8 cellular contexts compared by ENCODE assay signal in the genomic region with DNA sequence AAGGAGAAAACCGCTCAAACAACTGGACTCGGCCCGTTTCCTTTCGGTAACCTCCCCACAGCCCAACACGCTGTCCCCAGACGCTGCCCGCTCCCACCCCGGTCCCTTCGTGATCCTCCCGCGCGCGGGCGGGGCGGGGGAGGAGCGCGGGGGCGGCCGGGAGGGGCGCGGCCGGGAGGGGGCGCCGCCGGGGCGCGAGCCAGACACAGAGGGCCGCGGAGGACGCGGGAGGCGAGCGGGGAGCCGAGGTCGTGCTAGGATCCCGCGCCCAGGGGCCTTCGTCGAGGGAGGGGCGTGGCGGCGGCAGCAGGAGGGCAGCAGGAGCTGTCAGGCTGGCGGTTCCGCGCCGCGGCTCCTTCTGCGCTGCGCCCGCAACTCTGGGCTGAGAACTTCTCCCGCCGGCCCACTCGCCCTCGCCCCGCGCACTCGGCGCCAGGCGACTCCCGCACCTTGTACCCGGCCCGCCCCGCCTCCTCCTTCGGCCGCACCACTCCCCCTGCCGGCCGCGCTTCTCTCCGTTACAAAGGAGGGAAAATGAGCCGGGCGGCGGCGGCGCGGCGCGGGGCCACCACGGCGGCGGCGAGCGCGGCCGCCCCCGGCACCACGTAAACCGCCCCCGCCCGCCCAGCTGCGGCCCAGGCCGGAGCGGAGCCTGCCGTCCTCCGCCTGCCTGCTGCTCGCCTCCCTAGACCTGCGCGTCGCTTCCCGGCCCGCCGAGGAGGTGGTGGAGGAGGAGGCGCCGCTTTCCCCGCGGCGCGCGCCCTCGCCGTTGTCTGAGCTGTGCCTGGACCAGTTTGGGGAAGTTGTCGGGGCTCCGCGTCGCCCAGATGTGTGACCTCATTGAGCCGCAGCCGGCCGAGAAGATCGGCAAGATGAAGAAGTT. TPM values are rescaled to one million over a fixed set of nuclear protein-coding genes. Genes with fewer than 3 reads are reported as not detected.
A peak's percentile ranks its signal among the peaks of the same experiment; 100 is the strongest.
DNase-seq lines count a peak whose midpoint lies in the region; ATAC-seq and TF ChIP-seq lines count a peak whose summit lies in the region.

TSS of gene CDK14 (plus strand) at position 521 of the 883 bp plus-strand sequence. CDS start at position 828, 307 bp downstream.

- intact Hi-C loops in sigmoid colon (cut with DNase I), result loop anchor here (10.0 kb wide), 2 partner anchors 141 to 439 kb away; no protein-coding TSS in a partner anchor

- WGBS in sigmoid colon, 2 donors, result 1% methylated on average over 118 of the region's 118 CpGs

- H4K20me1 ChIP-seq in GM23338 (replicated peaks; ENCODE audit: insufficient read depth), result no peaks in the 10 kb centered on the region
- H4K20me1 ChIP-seq in KMS-11 (ENCODE audit: insufficient read depth), result no peaks in the 10 kb centered on the region

- H3K36me3 ChIP-seq in GM23338 (ENCODE audit: insufficient read depth) (no peaks in the 10 kb centered on the region), KMS-11 (ENCODE audit: insufficient read depth) (no peaks in the 10 kb centered on the region), SJSA1 (peaks cover 6% of the 10 kb centered on the region), sigmoid colon (no peaks in the 10 kb centered on the region)

- H3K27ac ChIP-seq in GM23338 (ENCODE audit: low read depth) (peak within 1 kb of the TSS; percentile 80), KMS-11 (no peak within 1 kb of the TSS), SJSA1 (peak within 1 kb of the TSS; percentile 76), sigmoid colon (peak within 1 kb of the TSS; percentile 79 to 86 (median 85))

- H3K36me3 Mint-ChIP-seq in GM23338 (ENCODE audit: low read depth) (no peaks in the 10 kb centered on the region; the same call in 1 of the 3 replicates), brain (no peaks in the 10 kb centered on the region)

- H3K27me3 Mint-ChIP-seq in GM23338 (ENCODE audit: insufficient read depth, low read depth, poor library complexity) (peaks cover 12% of the 10 kb centered on the region), brain (peaks cover 10% of the 10 kb centered on the region)

- peak within 1 kb of the TSS; percentile 61 for H2AFZ ChIP-seq in GM23338
- H2AFZ ChIP-seq in KMS-11 (ENCODE audit: low read depth), result peak within 1 kb of the TSS; percentile 98

- H3K4me1 ChIP-seq in GM23338 (ENCODE audit: insufficient read depth) (peaks cover 30% of the 10 kb centered on the region), KMS-11 (ENCODE audit: low read depth, poor library complexity, severe bottlenecking) (peaks cover 14% of the 10 kb centered on the region), SJSA1 (replicated peaks) (peaks cover 24% of the 10 kb centered on the region), sigmoid colon (peaks cover 0 to 24% (median 7%) of the 10 kb centered on the region in 4 donors)

- no peaks in the 10 kb centered on the region for H3K9me2 ChIP-seq in GM23338 (ENCODE audit: insufficient read depth)

- no peak for TF ChIP-seq EP300 in sigmoid colon (IDR thresholded peaks at IDR 0.05)

- H3K9ac ChIP-seq in KMS-11, result peak within 1 kb of the TSS; percentile 63; the same call in 1 of the 2 replicates

- H3K79me2 ChIP-seq in GM23338 (replicated peaks; ENCODE audit: insufficient read depth) (peaks cover 41% of the 10 kb centered on the region), KMS-11 (ENCODE audit: insufficient read depth, low read depth) (no peaks in the 10 kb centered on the region; the same call in 1 of the 2 replicates)

- H3K4me2 ChIP-seq in GM23338, result peak within 1 kb of the TSS; percentile 89
- peak within 1 kb of the TSS; percentile 71 for H3K4me2 ChIP-seq in KMS-11

- DNase-seq in NCI-H187 (lab: John Stamatoyannopoulos, UW) (peak; percentile 19 to 44), NCI-H187 treated with DMSO at 0.1 percent for 48 hours (lab: John Stamatoyannopoulos, UW) (no peak), GM23338 (ENCODE audit: low spot score) (peak; percentile 91), SJSA1 (ENCODE audit: low read depth in 1 of 2, low spot score in 2 of 2) (peak; percentile 81 to 83), sigmoid colon (peak; percentile 90)

- H3K4me3 ChIP-seq in GM23338 (peak within 1 kb of the TSS; percentile 79), KMS-11 (IDR thresholded peaks at IDR 0.05; ENCODE audit: insufficient read depth, low read depth, low read length) (no peak within 1 kb of the TSS), SJSA1 (peak within 1 kb of the TSS; percentile 87), iPS-18c (ENCODE audit: insufficient read depth, low read depth, low read length) (peak within 1 kb of the TSS; percentile 76), sigmoid colon (peak within 1 kb of the TSS; percentile 60 to 84 (median 70))

- TF ChIP-seq CTCF in GM23338 (conservative IDR thresholded peaks at IDR 0.05; ENCODE audit: low read depth in 2 of 2) (peak in 1 of 2 experiments; percentile 63; a peak in 2 of 4 replicates), KMS-11 (conservative IDR thresholded peaks at IDR 0.05; ENCODE audit: low read depth, low read length) (0 out of 2 replicates have a peak, but pooled peaks have one; percentile 36), brain (conservative IDR thresholded peaks at IDR 0.05) (peak; percentile 51 to 72), sigmoid colon (IDR thresholded peaks at IDR 0.05) (peak in 2 of 4 experiments; percentile 6 to 35)

- H3K27ac Mint-ChIP-seq in GM23338 (peak within 1 kb of the TSS; percentile 93), brain (peak within 1 kb of the TSS; percentile 90 to 97 (median 96))

- peak within 1 kb of the TSS; percentile 95 for H3K4me3 Mint-ChIP-seq in GM23338
- peak within 1 kb of the TSS; percentile 90 to 97 (median 96) for H3K4me3 Mint-ChIP-seq in brain

- ATAC-seq in GM23338, result peak; percentile 69

- no peaks in the 10 kb centered on the region for H3F3A ChIP-seq in GM23338 (replicated peaks; ENCODE audit: low read depth)

- no peak for TF ChIP-seq POLR2A in sigmoid colon (IDR thresholded peaks at IDR 0.05)

- H3K9me3 Mint-ChIP-seq in GM23338 (no peaks in the 10 kb centered on the region), brain (peaks cover 0 to 2% (median 0%) of the 10 kb centered on the region in 5 experiments)

- peaks cover 12% of the 10 kb centered on the region for H3K27me3 ChIP-seq in GM23338 (ENCODE audit: insufficient read depth)
- no peaks in the 10 kb centered on the region for H3K27me3 ChIP-seq in KMS-11 (ENCODE audit: insufficient read depth, low read depth)
- H3K27me3 ChIP-seq in SJSA1 (replicated peaks), result no peaks in the 10 kb centered on the region
- H3K27me3 ChIP-seq in sigmoid colon, result no peaks in the 10 kb centered on the region

- H3K9me3 ChIP-seq in SJSA1 (replicated peaks) (no peaks in the 10 kb centered on the region), iPS-18c (ENCODE audit: control insufficient read depth, insufficient read depth, low read length) (no peaks in the 10 kb centered on the region), sigmoid colon (no peaks in the 10 kb centered on the region)

- H3K4me1 Mint-ChIP-seq in GM23338 (peaks cover 48% of the 10 kb centered on the region), brain (peaks cover 48% of the 10 kb centered on the region)

TF ChIP-seq in GM23338, 12 proteins besides CTCF, POLR2A, EP300 and RAD21:
- TF ChIP-seq ZNF331 (CRISPR knock-in tag; IDR thresholded peaks at IDR 0.05; ENCODE audit: low read depth) (no peak), POLR2AphosphoS5 (IDR thresholded peaks at IDR 0.05; ENCODE audit: low read depth) (peak; percentile 10; the same call in 1 of the 2 replicates)

RNA-seq across cellular contexts. Expression of gene CDK14, which starts in this region (rescaled TPM):
- total RNA-seq in GM23338 (2014; rRNA removed; shearing (Covaris generic)), result 24.0 and 25.9 TPM in 2 replicates
- polyA plus RNA-seq in GM23338 (2016; fragmentation: Nextera tagmentation; extraction: Ambion mirVana) (10.1 and 11.2 TPM in 2 replicates), brain (ENCODE audit: insufficient read depth, low read depth, low replicate concordance) (13.5 TPM), sigmoid colon (1 to 10 TPM in 2 of 3 donors, under 1 TPM in 1; 0.92 to 4.0 (median 2.4) TPM)
- total RNA-seq in SJSA1 (2014; rRNA removed; shearing (Covaris generic)), result 17.9 and 20.8 TPM in 2 replicates
- 10 to 100 TPM; 11.1 to 19.3 (median 16.4) TPM for total RNA-seq in sigmoid colon
